Comparison of ENCODE assay signal across 1 cellular context in the genomic region with DNA sequence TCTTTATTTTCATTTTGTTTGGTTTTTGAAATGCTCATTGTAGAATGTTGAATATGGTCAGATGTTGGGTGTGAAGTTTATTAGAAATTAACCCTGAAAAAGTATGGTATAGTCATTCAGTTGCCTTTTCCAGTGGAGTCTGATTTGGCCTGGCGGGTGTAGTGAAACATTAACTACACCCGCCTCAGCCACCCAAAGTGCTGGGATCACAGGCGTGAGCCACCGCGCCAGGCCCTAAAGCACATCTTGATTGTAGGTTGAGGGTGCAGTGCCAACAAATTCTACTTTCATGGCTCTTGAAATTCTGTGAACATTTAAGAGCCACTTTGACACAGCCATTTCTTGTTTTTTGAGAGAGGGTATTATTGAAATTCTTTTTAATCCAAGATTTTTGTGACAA.
TF ChIP-seq lines count a peak whose summit lies in the region.

No MANE protein-coding gene starts in this region.

TF ChIP-seq in A549, 52 proteins besides CTCF, POLR2A, EP300 and RAD21 (continued from another document):
- TF ChIP-seq, protein P1, sequence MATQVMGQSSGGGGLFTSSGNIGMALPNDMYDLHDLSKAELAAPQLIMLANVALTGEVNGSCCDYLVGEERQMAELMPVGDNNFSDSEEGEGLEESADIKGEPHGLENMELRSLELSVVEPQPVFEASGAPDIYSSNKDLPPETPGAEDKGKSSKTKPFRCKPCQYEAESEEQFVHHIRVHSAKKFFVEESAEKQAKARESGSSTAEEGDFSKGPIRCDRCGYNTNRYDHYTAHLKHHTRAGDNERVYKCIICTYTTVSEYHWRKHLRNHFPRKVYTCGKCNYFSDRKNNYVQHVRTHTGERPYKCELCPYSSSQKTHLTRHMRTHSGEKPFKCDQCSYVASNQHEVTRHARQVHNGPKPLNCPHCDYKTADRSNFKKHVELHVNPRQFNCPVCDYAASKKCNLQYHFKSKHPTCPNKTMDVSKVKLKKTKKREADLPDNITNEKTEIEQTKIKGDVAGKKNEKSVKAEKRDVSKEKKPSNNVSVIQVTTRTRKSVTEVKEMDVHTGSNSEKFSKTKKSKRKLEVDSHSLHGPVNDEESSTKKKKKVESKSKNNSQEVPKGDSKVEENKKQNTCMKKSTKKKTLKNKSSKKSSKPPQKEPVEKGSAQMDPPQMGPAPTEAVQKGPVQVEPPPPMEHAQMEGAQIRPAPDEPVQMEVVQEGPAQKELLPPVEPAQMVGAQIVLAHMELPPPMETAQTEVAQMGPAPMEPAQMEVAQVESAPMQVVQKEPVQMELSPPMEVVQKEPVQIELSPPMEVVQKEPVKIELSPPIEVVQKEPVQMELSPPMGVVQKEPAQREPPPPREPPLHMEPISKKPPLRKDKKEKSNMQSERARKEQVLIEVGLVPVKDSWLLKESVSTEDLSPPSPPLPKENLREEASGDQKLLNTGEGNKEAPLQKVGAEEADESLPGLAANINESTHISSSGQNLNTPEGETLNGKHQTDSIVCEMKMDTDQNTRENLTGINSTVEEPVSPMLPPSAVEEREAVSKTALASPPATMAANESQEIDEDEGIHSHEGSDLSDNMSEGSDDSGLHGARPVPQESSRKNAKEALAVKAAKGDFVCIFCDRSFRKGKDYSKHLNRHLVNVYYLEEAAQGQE (IDR thresholded peaks at IDR 0.05) = no peak
- TF ChIP-seq KDM1A (IDR thresholded peaks at IDR 0.05; ENCODE audit: low read depth) = no peak
- no peak for TF ChIP-seq SMC3 (IDR thresholded peaks at IDR 0.05)
- TF ChIP-seq GATA3 (IDR thresholded peaks at IDR 0.05; ENCODE audit: borderline replicate concordance) = no peak
- TF ChIP-seq RCOR1 (IDR thresholded peaks at IDR 0.05; ENCODE audit: low read depth, low read length) = no peak
- no peak for TF ChIP-seq MYC (IDR thresholded peaks at IDR 0.05; ENCODE audit: borderline replicate concordance, low read length)
- no peak for TF ChIP-seq MAFK (IDR thresholded peaks at IDR 0.05; ENCODE audit: partially characterized antibody)
- TF ChIP-seq RFX5 (IDR thresholded peaks at IDR 0.05) = no peak
- TF ChIP-seq FOXS1 (CRISPR knock-in tag; IDR thresholded peaks at IDR 0.05) = no peak
- TF ChIP-seq, protein P2, sequence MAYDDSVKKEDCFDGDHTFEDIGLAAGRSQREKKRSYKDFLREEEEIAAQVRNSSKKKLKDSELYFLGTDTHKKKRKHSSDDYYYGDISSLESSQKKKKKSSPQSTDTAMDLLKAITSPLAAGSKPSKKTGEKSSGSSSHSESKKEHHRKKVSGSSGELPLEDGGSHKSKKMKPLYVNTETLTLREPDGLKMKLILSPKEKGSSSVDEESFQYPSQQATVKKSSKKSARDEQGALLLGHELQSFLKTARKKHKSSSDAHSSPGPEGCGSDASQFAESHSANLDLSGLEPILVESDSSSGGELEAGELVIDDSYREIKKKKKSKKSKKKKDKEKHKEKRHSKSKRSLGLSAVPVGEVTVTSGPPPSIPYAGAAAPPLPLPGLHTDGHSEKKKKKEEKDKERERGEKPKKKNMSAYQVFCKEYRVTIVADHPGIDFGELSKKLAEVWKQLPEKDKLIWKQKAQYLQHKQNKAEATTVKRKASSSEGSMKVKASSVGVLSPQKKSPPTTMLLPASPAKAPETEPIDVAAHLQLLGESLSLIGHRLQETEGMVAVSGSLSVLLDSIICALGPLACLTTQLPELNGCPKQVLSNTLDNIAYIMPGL (CRISPR knock-in tag; IDR thresholded peaks at IDR 0.05; ENCODE audit: borderline replicate concordance) = no peak
- no peak for TF ChIP-seq SREBF2 (IDR thresholded peaks at IDR 0.05)
- TF ChIP-seq, protein P3, sequence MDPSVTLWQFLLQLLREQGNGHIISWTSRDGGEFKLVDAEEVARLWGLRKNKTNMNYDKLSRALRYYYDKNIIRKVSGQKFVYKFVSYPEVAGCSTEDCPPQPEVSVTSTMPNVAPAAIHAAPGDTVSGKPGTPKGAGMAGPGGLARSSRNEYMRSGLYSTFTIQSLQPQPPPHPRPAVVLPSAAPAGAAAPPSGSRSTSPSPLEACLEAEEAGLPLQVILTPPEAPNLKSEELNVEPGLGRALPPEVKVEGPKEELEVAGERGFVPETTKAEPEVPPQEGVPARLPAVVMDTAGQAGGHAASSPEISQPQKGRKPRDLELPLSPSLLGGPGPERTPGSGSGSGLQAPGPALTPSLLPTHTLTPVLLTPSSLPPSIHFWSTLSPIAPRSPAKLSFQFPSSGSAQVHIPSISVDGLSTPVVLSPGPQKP (IDR thresholded peaks at IDR 0.05; ENCODE audit: low read depth, low read length) = no peak
- TF ChIP-seq NR3C1 (IDR thresholded peaks at IDR 0.05) = no peak
- no peak for TF ChIP-seq FOSB (CRISPR knock-in tag; IDR thresholded peaks at IDR 0.05)
TF ChIP-seq in A549: peak in this region for 0.
